ENCODE assay signal across 14 cellular contexts in the genomic region with DNA sequence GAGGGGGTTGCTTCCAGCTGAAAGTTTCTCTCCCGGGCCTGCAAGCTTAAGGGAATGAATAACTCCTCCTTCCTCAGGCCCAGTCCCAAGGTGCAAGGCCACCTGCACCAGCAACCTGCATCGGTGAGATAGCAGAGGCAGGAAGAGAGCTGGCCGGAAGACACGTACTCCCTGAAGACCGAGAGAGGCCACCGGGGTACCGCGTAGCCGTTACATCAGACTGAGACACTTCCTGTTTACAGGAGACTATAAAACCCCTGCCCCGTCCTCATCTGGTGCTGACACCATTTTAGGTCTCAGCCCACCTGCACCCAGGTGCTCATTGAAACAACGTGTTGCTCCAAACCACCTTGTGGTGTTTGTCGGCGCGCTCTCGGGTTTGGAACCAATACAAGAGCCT. TPM values are rescaled to one million over a fixed set of nuclear protein-coding genes. Genes with fewer than 3 reads are reported as not detected.
A peak's percentile ranks its signal among the peaks of the same experiment; 100 is the strongest.
DNase-seq lines count a peak whose midpoint lies in the region; ATAC-seq, FAIRE-seq and TF ChIP-seq lines count a peak whose summit lies in the region.
"Had no signal": no experiment of that assay in that cellular context is flagged by ENCODE, and none has a peak within 500 bp of the region (broad histone marks: within the 10 kb centered on the region; RNA-seq: fewer than 3 reads in every experiment).

No MANE protein-coding gene starts in this region.

- H3K9me3 Mint-ChIP-seq in activated naive CD4-positive, alpha-beta T cell treated with anti-CD3 and anti-CD28 coated beads for 36 hours, result no peaks in the 10 kb centered on the region
- peaks cover 0 to 6% of the 10 kb centered on the region in 2 donors for H3K9me3 Mint-ChIP-seq in activated naive CD4-positive, alpha-beta T cell treated with anti-CD3 and anti-CD28 coated beads, Interleukin-2, amount 50 U/mL, for 72 hours
- H3K9me3 Mint-ChIP-seq in WTC11, result 0 out of 2 replicates have a peak, but pooled peaks cover 2% of the 10 kb centered on the region

- intact Hi-C loops in activated naive CD4-positive, alpha-beta T cell treated with anti-CD3 and anti-CD28 coated beads for 36 hours (cut with micrococcal nuclease), result no loop called here

- H3K36me3 Mint-ChIP-seq in activated naive CD4-positive, alpha-beta T cell treated with anti-CD3 and anti-CD28 coated beads for 36 hours (ENCODE audit: low read depth), result no peaks in the 10 kb centered on the region
- H3K36me3 Mint-ChIP-seq in activated naive CD4-positive, alpha-beta T cell treated with anti-CD3 and anti-CD28 coated beads, Interleukin-2, amount 50 U/mL, for 72 hours, result peaks cover 0 to 18% of the 10 kb centered on the region in 2 donors
- no peaks in the 10 kb centered on the region for H3K36me3 Mint-ChIP-seq in WTC11

- CTCF ChIA-PET in activated naive CD4-positive, alpha-beta T cell treated with anti-CD3 and anti-CD28 coated beads for 36 hours (lab: Charles Lee), result interaction anchor here (0.6 to 0.7 kb wide), 3 partner anchors 10 to 308 kb away, joined by 4 to 6 read pairs (median 5); no protein-coding TSS in a partner anchor
- CTCF ChIA-PET in WTC11 (lab: Charles Lee), result interaction anchor here (0.6 to 1.1 kb wide), 4 partner anchors 22 to 79 kb away, joined by 3 to 4 read pairs (median 3); no protein-coding TSS in a partner anchor

- H3K4me3 Mint-ChIP-seq in activated naive CD4-positive, alpha-beta T cell treated with anti-CD3 and anti-CD28 coated beads for 36 hours, result no peak overlapping the region
- H3K4me3 Mint-ChIP-seq in WTC11, result no peak overlapping the region
- H3K4me3 Mint-ChIP-seq: neural crest cell had no signal

- H3K27ac Mint-ChIP-seq in activated naive CD4-positive, alpha-beta T cell treated with anti-CD3 and anti-CD28 coated beads for 36 hours, result no peak overlapping the region
- peak overlapping the region in 1 of 2 donors; percentile 45 for H3K27ac Mint-ChIP-seq in activated naive CD4-positive, alpha-beta T cell treated with anti-CD3 and anti-CD28 coated beads, Interleukin-2, amount 50 U/mL, for 72 hours
- no peak overlapping the region for H3K27ac Mint-ChIP-seq in WTC11

- no peak for TF ChIP-seq CTCF in WTC11 (IDR thresholded peaks at IDR 0.05)
- no peak for TF ChIP-seq CTCF in D721Med (IDR thresholded peaks at IDR 0.05; ENCODE audit: insufficient read depth, missing control alignments)
- no peak for TF ChIP-seq CTCF in GM10266 (IDR thresholded peaks at IDR 0.05; ENCODE audit: control insufficient read depth, insufficient read depth, low read depth, missing control alignments)

- peaks cover 18% of the 10 kb centered on the region for H3K4me1 Mint-ChIP-seq in activated naive CD4-positive, alpha-beta T cell treated with anti-CD3 and anti-CD28 coated beads for 36 hours (ENCODE audit: low read depth)
- peaks cover 13% of the 10 kb centered on the region for H3K4me1 Mint-ChIP-seq in WTC11

- FAIRE-seq in D721Med (lab: Jason Lieb, UNC), result no peak
- FAIRE-seq: urothelium cell line had no signal

- POLR2A ChIA-PET in WTC11 (lab: Charles Lee), result no interaction called here

- no peak for ATAC-seq in activated naive CD4-positive, alpha-beta T cell treated with anti-CD3 and anti-CD28 coated beads, Interleukin-2, amount 50 U/mL, for 72 hours
- ATAC-seq in WTC11 (peak; percentile 36; the same call in 1 of the 2 replicates), GM21381 (IDR thresholded peaks at IDR 0.05; ENCODE audit: unreplicated experiment) (no peak)
- ATAC-seq in stimulated activated naive CD8-positive, alpha-beta T cell treated with anti-CD3 and anti-CD28 coated beads, Interleukin-15, Interleukin-2, amounts not matched to agents 100 U/mL and 50 U/mL, for 24 hours, result no peak
- ATAC-seq: HCT116 had no signal

- peaks cover 4% of the 10 kb centered on the region for H3K27me3 Mint-ChIP-seq in activated naive CD4-positive, alpha-beta T cell treated with anti-CD3 and anti-CD28 coated beads for 36 hours (ENCODE audit: low read depth)
- H3K27me3 Mint-ChIP-seq in WTC11 (ENCODE audit: low read depth), result 0 out of 2 replicates have a peak, but pooled peaks cover 3% of the 10 kb centered on the region

- DNase-seq in activated naive CD4-positive, alpha-beta T cell treated with anti-CD3 and anti-CD28 coated beads for 36 hours, result peak; percentile 51
- DNase-seq in activated naive CD4-positive, alpha-beta T cell treated with anti-CD3 and anti-CD28 coated beads, Interleukin-2, amount 50 U/mL, for 72 hours (ENCODE audit: low spot score in 2 of 2), result no peak
- DNase-seq in WTC11 (ENCODE audit: low spot score) (peak; percentile 16), D721Med (ENCODE audit: insufficient read length, low spot score) (no peak), GM10266 (ENCODE audit: extremely low spot score) (no peak)
- DNase-seq in central memory CD4-positive, alpha-beta T cell, result peak; percentile 55
- DNase-seq in stimulated activated naive CD8-positive, alpha-beta T cell treated with anti-CD3 and anti-CD28 coated beads, Interleukin-15, Interleukin-2, amounts not matched to agents 100 U/mL and 50 U/mL, for 24 hours, result peak; percentile 17
- DNase-seq: effector CD8-positive, alpha-beta T cell; NCI-H1092 treated with DMSO at 0.1 percent for 48 hours; RPMI8226 had no signal

TF ChIP-seq in WTC11, 78 proteins besides CTCF, POLR2A, EP300 and RAD21 (continues in another document):
- TF ChIP-seq, protein P1, sequence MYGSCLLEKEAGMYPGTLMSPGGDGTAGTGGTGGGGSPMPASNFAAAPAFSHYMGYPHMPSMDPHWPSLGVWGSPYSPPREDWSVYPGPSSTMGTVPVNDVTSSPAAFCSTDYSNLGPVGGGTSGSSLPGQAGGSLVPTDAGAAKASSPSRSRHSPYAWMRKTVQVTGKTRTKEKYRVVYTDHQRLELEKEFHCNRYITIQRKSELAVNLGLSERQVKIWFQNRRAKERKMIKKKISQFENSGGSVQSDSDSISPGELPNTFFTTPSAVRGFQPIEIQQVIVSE (CRISPR knock-in tag; IDR thresholded peaks at IDR 0.05; ENCODE audit: borderline replicate concordance), result no peak
- TF ChIP-seq EMX1 (CRISPR knock-in tag; IDR thresholded peaks at IDR 0.05) (no peak), CREB1 (CRISPR knock-in tag; IDR thresholded peaks at IDR 0.05) (no peak), ETV6 (CRISPR knock-in tag; IDR thresholded peaks at IDR 0.05) (no peak), ZBTB21 (CRISPR knock-in tag; IDR thresholded peaks at IDR 0.05; ENCODE audit: borderline replicate concordance) (no peak), ESRRA (CRISPR knock-in tag; IDR thresholded peaks at IDR 0.05; ENCODE audit: borderline replicate concordance) (no peak), ZNF423 (CRISPR knock-in tag; IDR thresholded peaks at IDR 0.05) (no peak), ZNF416 (CRISPR knock-in tag; IDR thresholded peaks at IDR 0.05) (no peak), SMAD4 (CRISPR knock-in tag; IDR thresholded peaks at IDR 0.05) (no peak), ZNF396 (CRISPR knock-in tag; IDR thresholded peaks at IDR 0.05; ENCODE audit: borderline replicate concordance) (no peak), TEAD1 (CRISPR knock-in tag; IDR thresholded peaks at IDR 0.05) (no peak), MXD4 (CRISPR knock-in tag; IDR thresholded peaks at IDR 0.05; ENCODE audit: borderline replicate concordance) (no peak)
- TF ChIP-seq, protein P2, sequence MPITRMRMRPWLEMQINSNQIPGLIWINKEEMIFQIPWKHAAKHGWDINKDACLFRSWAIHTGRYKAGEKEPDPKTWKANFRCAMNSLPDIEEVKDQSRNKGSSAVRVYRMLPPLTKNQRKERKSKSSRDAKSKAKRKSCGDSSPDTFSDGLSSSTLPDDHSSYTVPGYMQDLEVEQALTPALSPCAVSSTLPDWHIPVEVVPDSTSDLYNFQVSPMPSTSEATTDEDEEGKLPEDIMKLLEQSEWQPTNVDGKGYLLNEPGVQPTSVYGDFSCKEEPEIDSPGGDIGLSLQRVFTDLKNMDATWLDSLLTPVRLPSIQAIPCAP (CRISPR knock-in tag; IDR thresholded peaks at IDR 0.05), result no peak
- TF ChIP-seq, protein P3, sequence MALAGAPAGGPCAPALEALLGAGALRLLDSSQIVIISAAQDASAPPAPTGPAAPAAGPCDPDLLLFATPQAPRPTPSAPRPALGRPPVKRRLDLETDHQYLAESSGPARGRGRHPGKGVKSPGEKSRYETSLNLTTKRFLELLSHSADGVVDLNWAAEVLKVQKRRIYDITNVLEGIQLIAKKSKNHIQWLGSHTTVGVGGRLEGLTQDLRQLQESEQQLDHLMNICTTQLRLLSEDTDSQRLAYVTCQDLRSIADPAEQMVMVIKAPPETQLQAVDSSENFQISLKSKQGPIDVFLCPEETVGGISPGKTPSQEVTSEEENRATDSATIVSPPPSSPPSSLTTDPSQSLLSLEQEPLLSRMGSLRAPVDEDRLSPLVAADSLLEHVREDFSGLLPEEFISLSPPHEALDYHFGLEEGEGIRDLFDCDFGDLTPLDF (CRISPR knock-in tag; IDR thresholded peaks at IDR 0.05), result no peak

RNA-seq across cellular contexts. Expression of a gene that starts 25.1 kb away (rescaled TPM):
- 10 to 100 TPM; 37.4 to 37.6 TPM for total RNA-seq in activated naive CD4-positive, alpha-beta T cell treated with anti-CD3 and anti-CD28 coated beads for 36 hours
- total RNA-seq in activated naive CD4-positive, alpha-beta T cell treated with anti-CD3 and anti-CD28 coated beads, Interleukin-2, amount 50 U/mL, for 72 hours, result 10 to 100 TPM; 30.2 to 32.1 TPM
- 14.8 to 16.8 TPM (median 15.6 TPM) in 3 replicates for total RNA-seq in WTC11 (2021)

Comparison
In these comparisons a context has a peak if more than half of its experiments do, and no peak if none do; other contexts are left out.
1. DNase-seq: peak in activated naive CD4-positive, alpha-beta T cell treated with anti-CD3 and anti-CD28 coated beads for 36 hours (single experiment), WTC11 (single experiment), central memory CD4-positive, alpha-beta T cell (single experiment) and stimulated activated naive CD8-positive, alpha-beta T cell treated with anti-CD3 and anti-CD28 coated beads, Interleukin-15, Interleukin-2, amounts not matched to agents 100 U/mL and 50 U/mL, for 24 hours (single experiment); none in activated naive CD4-positive, alpha-beta T cell treated with anti-CD3 and anti-CD28 coated beads, Interleukin-2, amount 50 U/mL, for 72 hours (0 of 2), D721Med (single experiment) and GM10266 (single experiment).